23 cellular contexts compared by ENCODE assay signal in genomic region chr16:9723136-9723535, GRCh38.
DNase-seq lines count a peak whose midpoint lies in the region; ATAC-seq and TF ChIP-seq lines count a peak whose summit lies in the region.
"Had no signal": no experiment of that assay in that cellular context is flagged by ENCODE, and none has a peak within 500 bp of the region (broad histone marks: within the 10 kb centered on the region; RNA-seq: fewer than 3 reads in every experiment).

No MANE protein-coding gene starts in this region.

- no peaks in the 10 kb centered on the region for H3K79me2 ChIP-seq in GM23338 (replicated peaks; ENCODE audit: insufficient read depth)

- no peaks in the 10 kb centered on the region for H3K9me3 ChIP-seq in HEK293 (ENCODE audit: control insufficient read depth, insufficient read depth, low read depth, low read length)
- H3K9me3 ChIP-seq: BLaER1 had no signal

- TF ChIP-seq CTCF in GM23338 (conservative IDR thresholded peaks at IDR 0.05; ENCODE audit: low read depth in 2 of 2) (no peak), HEK293 (tag by site-specific recombination; IDR thresholded peaks at IDR 0.05) (no peak), neural crest cell (conservative IDR thresholded peaks at IDR 0.05) (no peak)

- H3K36me3 ChIP-seq in GM23338 (ENCODE audit: insufficient read depth) (no peaks in the 10 kb centered on the region), HEK293 (ENCODE audit: control insufficient read depth in 2 of 2, insufficient read depth in 1 of 2, low read length in 2 of 2) (no peaks in the 10 kb centered on the region)
- H3K36me3 ChIP-seq: BE2C, BLaER1 had no signal

- H3K36me3 Mint-ChIP-seq in GM23338 (ENCODE audit: low read depth), result no peaks in the 10 kb centered on the region
- H3K36me3 Mint-ChIP-seq in neural crest cell (ENCODE audit: low read depth), result no peaks in the 10 kb centered on the region
- H3K36me3 Mint-ChIP-seq: CD14-positive monocyte; CD4-positive, alpha-beta memory T cell; CD4-positive, CD25-positive, alpha-beta regulatory T cell; CD8-positive, alpha-beta memory T cell had no signal

- no peaks in the 10 kb centered on the region for H3K9me2 ChIP-seq in GM23338 (ENCODE audit: insufficient read depth)

- H3K27me3 Mint-ChIP-seq in GM23338 (ENCODE audit: insufficient read depth, low read depth, poor library complexity) (peaks cover 1% of the 10 kb centered on the region), neural crest cell (ENCODE audit: low read depth) (peaks cover 38% of the 10 kb centered on the region)
- H3K27me3 Mint-ChIP-seq: CD4-positive, alpha-beta memory T cell; CD4-positive, CD25-positive, alpha-beta regulatory T cell had no signal

- H3K4me3 ChIP-seq in GM23338, result no peak overlapping the region
- H3K4me3 ChIP-seq in HEK293 (ENCODE audit: low read depth, low read length), result no peak overlapping the region
- H3K4me3 ChIP-seq: BLaER1, GM12878 had no signal

- H3K27me3 ChIP-seq in GM23338 (ENCODE audit: insufficient read depth), result no peaks in the 10 kb centered on the region
- H3K27me3 ChIP-seq: BE2C, BLaER1 had no signal

- no peak overlapping the region for H3K27ac ChIP-seq in GM23338 (ENCODE audit: low read depth)
- H3K27ac ChIP-seq in HEK293 (ENCODE audit: extremely low read depth, low read depth, low read length), result no peak overlapping the region
- H3K27ac ChIP-seq: BLaER1 had no signal

- H3K4me1 ChIP-seq in GM23338 (ENCODE audit: insufficient read depth), result no peaks in the 10 kb centered on the region; the same call in 1 of the 2 replicates
- no peaks in the 10 kb centered on the region for H3K4me1 ChIP-seq in HEK293 (ENCODE audit: control insufficient read depth, insufficient read depth, low read length)
- H3K4me1 ChIP-seq: BE2C, BLaER1 had no signal

- H3K27ac Mint-ChIP-seq in GM23338 (no peak overlapping the region), neural crest cell (ENCODE audit: unreplicated experiment) (peak overlapping the region; percentile 14)
- H3K27ac Mint-ChIP-seq: CD14-positive monocyte; CD4-positive, alpha-beta memory T cell; CD4-positive, CD25-positive, alpha-beta regulatory T cell; CD8-positive, alpha-beta memory T cell had no signal

- DNase-seq in GM23338 (ENCODE audit: low spot score) (no peak), neural crest cell (ENCODE audit: low read depth, low spot score) (no peak)
- DNase-seq: 8988T; ACHN; BE2C; C1 segment of cervical spinal cord; CD4-positive, alpha-beta memory T cell; CD4-positive, CD25-positive, alpha-beta regulatory T cell; CD8-positive, alpha-beta memory T cell; COR-L47; DMS 273 treated with DMSO at 0.1 percent for 48 hours; DMS153; DMS53; DMS79; DND-41; EL; GDM1 had no signal

- H3K4me2 ChIP-seq in GM23338, result no peak overlapping the region
- H3K4me2 ChIP-seq: BLaER1 had no signal

- ATAC-seq in GM23338, result no peak
- ATAC-seq in GM21723 (IDR thresholded peaks at IDR 0.05; ENCODE audit: unreplicated experiment), result no peak
- ATAC-seq in GM18861 (IDR thresholded peaks at IDR 0.05; ENCODE audit: unreplicated experiment), result no peak
- ATAC-seq: GM12878 had no signal

- POLR2A ChIA-PET in HEK293 (lab: Yijun Ruan, JAX), result no interaction called here

- CTCF ChIA-PET in HEK293 (lab: Yijun Ruan, JAX), result interaction anchor here (1.2 kb wide), 1 partner anchor 457 kb away, joined by 3 read pairs; no protein-coding TSS in a partner anchor

- no peaks in the 10 kb centered on the region for H4K20me1 ChIP-seq in GM23338 (replicated peaks; ENCODE audit: insufficient read depth)
- H4K20me1 ChIP-seq: BLaER1 had no signal

- H3K4me3 Mint-ChIP-seq in GM23338, result no peak overlapping the region
- H3K4me3 Mint-ChIP-seq in neural crest cell, result no peak overlapping the region
- H3K4me3 Mint-ChIP-seq: CD14-positive monocyte; CD4-positive, alpha-beta memory T cell; CD8-positive, alpha-beta memory T cell had no signal

- H2AFZ ChIP-seq in GM23338, result 0 out of 2 replicates have a peak overlapping the region, but pooled peaks have one; percentile 52

- H3F3A ChIP-seq in GM23338 (replicated peaks; ENCODE audit: low read depth), result no peaks in the 10 kb centered on the region

- no peaks in the 10 kb centered on the region for H3K4me1 Mint-ChIP-seq in GM23338
- no peaks in the 10 kb centered on the region for H3K4me1 Mint-ChIP-seq in neural crest cell
- H3K4me1 Mint-ChIP-seq: CD14-positive monocyte; CD4-positive, alpha-beta memory T cell; CD4-positive, CD25-positive, alpha-beta regulatory T cell; CD8-positive, alpha-beta memory T cell had no signal

- H3K9me3 Mint-ChIP-seq in GM23338, result no peaks in the 10 kb centered on the region; the same call in 2 of the 3 replicates
- H3K9me3 Mint-ChIP-seq in neural crest cell, result no peaks in the 10 kb centered on the region

TF ChIP-seq in GM23338, 12 proteins besides CTCF, POLR2A, EP300 and RAD21:
- TF ChIP-seq EZH2phosphoT487 (IDR thresholded peaks at IDR 0.05; ENCODE audit: unreplicated experiment) (no peak), JUNB (IDR thresholded peaks at IDR 0.05; ENCODE audit: unreplicated experiment) (no peak), STAT1 (IDR thresholded peaks at IDR 0.05; ENCODE audit: unreplicated experiment) (no peak), CREB1 (CRISPR knock-in tag; IDR thresholded peaks at IDR 0.05; ENCODE audit: low read depth) (no peak), ZNF114 (CRISPR knock-in tag; IDR thresholded peaks at IDR 0.05) (no peak)
- TF ChIP-seq, protein P1, sequence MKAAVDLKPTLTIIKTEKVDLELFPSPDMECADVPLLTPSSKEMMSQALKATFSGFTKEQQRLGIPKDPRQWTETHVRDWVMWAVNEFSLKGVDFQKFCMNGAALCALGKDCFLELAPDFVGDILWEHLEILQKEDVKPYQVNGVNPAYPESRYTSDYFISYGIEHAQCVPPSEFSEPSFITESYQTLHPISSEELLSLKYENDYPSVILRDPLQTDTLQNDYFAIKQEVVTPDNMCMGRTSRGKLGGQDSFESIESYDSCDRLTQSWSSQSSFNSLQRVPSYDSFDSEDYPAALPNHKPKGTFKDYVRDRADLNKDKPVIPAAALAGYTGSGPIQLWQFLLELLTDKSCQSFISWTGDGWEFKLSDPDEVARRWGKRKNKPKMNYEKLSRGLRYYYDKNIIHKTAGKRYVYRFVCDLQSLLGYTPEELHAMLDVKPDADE (IDR thresholded peaks at IDR 0.05), result no peak

TF ChIP-seq in HEK293, 187 proteins besides CTCF, POLR2A, EP300 and RAD21:
- TF ChIP-seq ZNF341 (tag by site-specific recombination; IDR thresholded peaks at IDR 0.05; ENCODE audit: low read depth) (no peak), ZNF513 (tag by site-specific recombination; IDR thresholded peaks at IDR 0.05) (peak; percentile 62; the same call in 1 of the 2 replicates)
